ENCODE assay signal across 13 cellular contexts in genomic region chr16:55760665-55761035, GRCh38.
A peak's percentile ranks its signal among the peaks of the same experiment; 100 is the strongest.
DNase-seq lines count a peak whose midpoint lies in the region; ATAC-seq and TF ChIP-seq lines count a peak whose summit lies in the region.
"Had no signal": no experiment of that assay in that cellular context is flagged by ENCODE, and none has a peak within 500 bp of the region (broad histone marks: within the 10 kb centered on the region; RNA-seq: fewer than 3 reads in every experiment).

No MANE protein-coding gene starts in this region.

- CTCF ChIA-PET in activated CD4-positive, alpha-beta T cell treated with anti-CD3 and anti-CD28 coated beads, Interleukin-2, amount 10 ng/mL, durations not matched to agents 7 days and 5 days (lab: Charles Lee): no interaction called here

- WGBS in right cardiac atrium: 49% methylated on average over 25 of the region's 25 CpGs

- POLR2A ChIA-PET in activated CD4-positive, alpha-beta T cell treated with anti-CD3 and anti-CD28 coated beads, Interleukin-2, amount 10 ng/mL, durations not matched to agents 7 days and 5 days (lab: Charles Lee): no interaction called here

- H3K4me1 Mint-ChIP-seq in mesothelial cell of epicardium (peaks cover 5% of the 10 kb centered on the region), type B pancreatic cell (ENCODE audit: unreplicated experiment) (no peaks in the 10 kb centered on the region)
- H3K4me1 Mint-ChIP-seq in activated CD4-positive, alpha-beta T cell treated with anti-CD3 and anti-CD28 coated beads, Interleukin-2, amount 10 ng/mL, durations not matched to agents 7 days and 5 days: no peaks in the 10 kb centered on the region

- H3K9me3 Mint-ChIP-seq in mesothelial cell of epicardium (no peaks in the 10 kb centered on the region), type B pancreatic cell (no peaks in the 10 kb centered on the region)
- H3K9me3 Mint-ChIP-seq in activated CD4-positive, alpha-beta T cell treated with anti-CD3 and anti-CD28 coated beads, Interleukin-2, amount 10 ng/mL, durations not matched to agents 7 days and 5 days: peaks cover 7% of the 10 kb centered on the region

- intact Hi-C loops in right cardiac atrium (cut with DNase I): loop anchor here in 2 of 4 donors (2.0 to 5.0 kb wide), 2 partner anchors 70 to 72 kb away; partner anchors contain the start of gene CES1 (in 1 of the 2)
- intact Hi-C loops in posterior cingulate gyrus (cut with DNase I): no loop called here

- peak overlapping the region; percentile 50 for H3K4me3 ChIP-seq in adipocyte (ENCODE audit: low read length)
- H3K4me3 ChIP-seq in right cardiac atrium (ENCODE audit: low read length): no peak overlapping the region
- H3K4me3 ChIP-seq: coronary artery had no signal

- H3K27me3 ChIP-seq in adipocyte (replicated peaks; ENCODE audit: control insufficient read depth, insufficient read depth, low read length): no peaks in the 10 kb centered on the region
- no peaks in the 10 kb centered on the region for H3K27me3 ChIP-seq in right cardiac atrium (ENCODE audit: control insufficient read depth, insufficient read depth)

- peak; percentile 70 to 84 for ATAC-seq in right cardiac atrium
- no peak for ATAC-seq in GM19463 (IDR thresholded peaks at IDR 0.05; ENCODE audit: unreplicated experiment)

- no peaks in the 10 kb centered on the region for H3K36me3 ChIP-seq in adipocyte (ENCODE audit: control insufficient read depth, insufficient read depth, low read length, severe bottlenecking)

- DNase-seq in adipocyte (ENCODE audit: low read depth) (no peak), right cardiac atrium (peak; percentile 35 to 90 (median 89)), mesothelial cell of epicardium (ENCODE audit: low spot score in 2 of 2, unreplicated experiment in 2 of 2) (no peak), type B pancreatic cell (ENCODE audit: extremely low spot score, unreplicated experiment) (no peak), posterior cingulate gyrus (no peak)
- DNase-seq in activated CD4-positive, alpha-beta T cell treated with anti-CD3 and anti-CD28 coated beads, Interleukin-2, amount 10 ng/mL, durations not matched to agents 7 days and 5 days: no peak
- DNase-seq: AML-193, GDM1, naive B cell, NCI-H1436 treated with DMSO at 0.1 percent for 48 hours, SIG-M5 had no signal

- H3K9me3 ChIP-seq in adipocyte (ENCODE audit: control insufficient read depth, low read length) (no peaks in the 10 kb centered on the region), right cardiac atrium (ENCODE audit: control insufficient read depth, low read length) (no peaks in the 10 kb centered on the region)

- H3K27ac Mint-ChIP-seq in mesothelial cell of epicardium (no peak overlapping the region), type B pancreatic cell (no peak overlapping the region)
- no peak overlapping the region for H3K27ac Mint-ChIP-seq in activated CD4-positive, alpha-beta T cell treated with anti-CD3 and anti-CD28 coated beads, Interleukin-2, amount 10 ng/mL, durations not matched to agents 7 days and 5 days
- H3K27ac Mint-ChIP-seq: naive B cell had no signal

- peak overlapping the region; percentile 39 for H3K9ac ChIP-seq in adipocyte (ENCODE audit: low read length)

- TF ChIP-seq CTCF in mesothelial cell of epicardium (IDR thresholded peaks at IDR 0.05; ENCODE audit: unreplicated experiment) (no peak), type B pancreatic cell (conservative IDR thresholded peaks at IDR 0.05) (no peak)

- H3K4me3 Mint-ChIP-seq in mesothelial cell of epicardium: peak overlapping the region; percentile 45
- H3K4me3 Mint-ChIP-seq in type B pancreatic cell: peak overlapping the region; percentile 76
- no peak overlapping the region for H3K4me3 Mint-ChIP-seq in activated CD4-positive, alpha-beta T cell treated with anti-CD3 and anti-CD28 coated beads, Interleukin-2, amount 10 ng/mL, durations not matched to agents 7 days and 5 days
- H3K4me3 Mint-ChIP-seq: naive B cell had no signal

- H3K27ac ChIP-seq in right cardiac atrium (ENCODE audit: low read length): no peak overlapping the region
- H3K27ac ChIP-seq: coronary artery had no signal

- H3K4me1 ChIP-seq in adipocyte (ENCODE audit: control insufficient read depth, insufficient read depth, low read length) (no peaks in the 10 kb centered on the region), right cardiac atrium (ENCODE audit: control insufficient read depth, insufficient read depth, low read length) (peaks cover 4% of the 10 kb centered on the region)

- peaks cover 57% of the 10 kb centered on the region for H3K27me3 Mint-ChIP-seq in mesothelial cell of epicardium (ENCODE audit: low read depth)
- H3K27me3 Mint-ChIP-seq in type B pancreatic cell: peaks cover 39% of the 10 kb centered on the region
- peaks cover 3% of the 10 kb centered on the region for H3K27me3 Mint-ChIP-seq in activated CD4-positive, alpha-beta T cell treated with anti-CD3 and anti-CD28 coated beads, Interleukin-2, amount 10 ng/mL, durations not matched to agents 7 days and 5 days

- H3K36me3 Mint-ChIP-seq in mesothelial cell of epicardium: no peaks in the 10 kb centered on the region
- H3K36me3 Mint-ChIP-seq in type B pancreatic cell: no peaks in the 10 kb centered on the region
- no peaks in the 10 kb centered on the region for H3K36me3 Mint-ChIP-seq in activated CD4-positive, alpha-beta T cell treated with anti-CD3 and anti-CD28 coated beads, Interleukin-2, amount 10 ng/mL, durations not matched to agents 7 days and 5 days (ENCODE audit: low read depth)
- H3K36me3 Mint-ChIP-seq: naive B cell had no signal

Comparison
In these comparisons a context has a peak if more than half of its experiments do, and no peak if none do; other contexts are left out.
1. DNase-seq: peak in right cardiac atrium (3 of 3); none in adipocyte (single experiment), mesothelial cell of epicardium (0 of 2), type B pancreatic cell (single experiment), posterior cingulate gyrus (0 of 10) and activated CD4-positive, alpha-beta T cell treated with anti-CD3 and anti-CD28 coated beads, Interleukin-2, amount 10 ng/mL, durations not matched to agents 7 days and 5 days (single experiment).